In the genomic region with DNA sequence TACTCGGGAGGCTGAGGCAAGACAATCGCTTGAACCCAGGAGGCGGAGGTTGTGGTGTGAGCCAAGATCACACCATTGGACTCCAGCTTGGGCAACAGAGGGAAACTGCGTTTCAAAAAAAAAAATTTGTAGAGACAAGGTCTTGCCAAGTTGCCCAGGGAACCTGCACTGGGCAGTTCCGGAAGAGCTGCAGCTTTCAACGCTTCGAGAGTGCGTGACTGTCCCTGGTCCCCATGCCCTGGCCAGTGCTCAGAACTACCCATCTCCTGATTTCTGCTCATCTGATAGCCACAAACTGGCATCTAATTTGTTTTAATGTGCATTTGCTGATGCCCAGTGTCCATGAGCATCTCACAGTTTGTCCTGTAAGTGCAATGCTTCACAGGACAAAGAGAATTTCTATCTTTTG, we compare ENCODE assay signal across 8 cellular contexts. TPM values are rescaled to one million over a fixed set of nuclear protein-coding genes. Genes with fewer than 3 reads are reported as not detected.
A peak's percentile ranks its signal among the peaks of the same experiment; 100 is the strongest.
DNase-seq lines count a peak whose midpoint lies in the region; ATAC-seq, FAIRE-seq and TF ChIP-seq lines count a peak whose summit lies in the region.

No MANE protein-coding gene starts in this region.

- no peaks in the 10 kb centered on the region for H3K27me3 ChIP-seq in Peyer's patch
- no peaks in the 10 kb centered on the region for H3K27me3 ChIP-seq in H1 (replicated peaks in 1 of 4; ENCODE audit: control insufficient read depth in 3 of 4, extremely low read depth in 1 of 4, insufficient read depth in 3 of 4, low read length in 3 of 4)

- DNase-seq in GM12891 (ENCODE audit: insufficient read length, low spot score) (no peak), Peyer's patch (peak in 1 of 3 donors; percentile 46), H1 (ENCODE audit: low read depth in 1 of 2, low spot score in 2 of 2) (no peak), neural crest cell (ENCODE audit: low read depth, low spot score) (no peak), HTR-8/SVneo (ENCODE audit: insufficient read length, low spot score) (no peak)

- H3K4me1 Mint-ChIP-seq in neural crest cell = peaks cover 39% of the 10 kb centered on the region

- CTCF ChIA-PET in H1 (lab: Charles Lee; ENCODE audit: partially characterized antibody) = interaction anchor here (1.2 to 2.3 kb wide), 4 partner anchors 10 to 116 kb away, joined by 3 to 8 read pairs (median 4); no protein-coding TSS in a partner anchor

- no peak for FAIRE-seq in GM12891 (lab: Jason Lieb, UNC)
- no peak for FAIRE-seq in H1 (lab: Jason Lieb, UNC)
- FAIRE-seq in HTR-8/SVneo (lab: Jason Lieb, UNC) = no peak

- H2AFZ ChIP-seq in H1 (ENCODE audit: low read length) = no peak overlapping the region

- no peak overlapping the region for H3K56ac ChIP-seq in H1 (replicated peaks; ENCODE audit: insufficient read length, low read depth, low read length)

- TF ChIP-seq RAD21 in H1 (IDR thresholded peaks at IDR 0.05 in 1 of 2, conservative IDR thresholded peaks at IDR 0.05 in 1 of 2; ENCODE audit: low read depth in 2 of 2, low read length in 2 of 2) = no peak

- ATAC-seq in GM18873 (IDR thresholded peaks at IDR 0.05; ENCODE audit: low FRiP score, unreplicated experiment) (no peak), HG02970 (IDR thresholded peaks at IDR 0.05; ENCODE audit: low FRiP score, unreplicated experiment) (no peak), HG02884 (IDR thresholded peaks at IDR 0.05; ENCODE audit: unreplicated experiment) (no peak)

- no peak overlapping the region for H2BK12ac ChIP-seq in H1 (ENCODE audit: low read depth, low read length)

- H3K79me2 ChIP-seq in H1 (ENCODE audit: control insufficient read depth in 1 of 2, insufficient read depth in 2 of 2, low read length in 2 of 2) = peaks cover 24 to 32% of the 10 kb centered on the region in 2 experiments

- H3K9ac ChIP-seq in H1 (replicated peaks in 1 of 4; ENCODE audit: extremely low read depth in 1 of 4, low read depth in 3 of 4, low read length in 3 of 4) = no peak overlapping the region

- peaks cover 23 to 29% of the 10 kb centered on the region in 2 experiments for H4K20me1 ChIP-seq in H1 (replicated peaks in 1 of 2; ENCODE audit: control insufficient read depth in 1 of 2, insufficient read depth in 2 of 2, low read length in 2 of 2)

- H2AK5ac ChIP-seq in H1 (ENCODE audit: low read depth, low read length) = no peak overlapping the region

- H3K9me3 ChIP-seq in Peyer's patch (no peaks in the 10 kb centered on the region), H1 (ENCODE audit: insufficient read depth in 2 of 2, low read depth in 1 of 2, low read length in 1 of 2) (no peaks in the 10 kb centered on the region)

- H3K4me3 ChIP-seq in Peyer's patch = peak overlapping the region; percentile 71 to 99 (median 90)
- peak overlapping the region in 2 of 4 experiments; percentile 75 to 93; a peak in 3 of 8 replicates for H3K4me3 ChIP-seq in H1 (ENCODE audit: extremely low read depth in 1 of 4, insufficient read depth in 2 of 4, low read depth in 3 of 4, low read length in 4 of 4)

- peaks cover 44% of the 10 kb centered on the region for H3K36me3 Mint-ChIP-seq in neural crest cell (ENCODE audit: low read depth)

- H4K5ac ChIP-seq in H1 (ENCODE audit: insufficient read length, low read depth, low read length) = no peak overlapping the region

- H3K14ac ChIP-seq in H1 (ENCODE audit: insufficient read length) = no peak overlapping the region

- WGBS in H1 (ENCODE audit: extremely low coverage in 1 of 2, insufficient coverage in 1 of 2, insufficient read length in 1 of 2, insufficient replicate concordance in 2 of 2, low coverage in 1 of 2, low lambda C conversion rate in 2 of 2, missing lambda C conversion rate in 1 of 2), 2 experiments = 83% methylated on average over 8 of the region's 8 CpGs; no CpG with 5 or more reads in 1 of the 2 experiments

- TF ChIP-seq CTCF in Peyer's patch (IDR thresholded peaks at IDR 0.05) (no peak), H1 (IDR thresholded peaks at IDR 0.05; ENCODE audit: control extremely low read depth in 1 of 3, insufficient read depth in 1 of 3, low read depth in 1 of 3, low read length in 3 of 3) (no peak), neural crest cell (conservative IDR thresholded peaks at IDR 0.05) (no peak)

- H3K79me1 ChIP-seq in H1 (ENCODE audit: low read depth, low read length) = peaks cover 14% of the 10 kb centered on the region

- no peak for TF ChIP-seq EP300 in H1 (IDR thresholded peaks at IDR 0.05; ENCODE audit: borderline replicate concordance in 1 of 2, low read depth in 2 of 2, low read length in 2 of 2)

- no peak overlapping the region; the same call in 1 of the 2 replicates for H2BK5ac ChIP-seq in H1 (ENCODE audit: low read depth, low read length)

- H3K4me1 ChIP-seq in Peyer's patch (peaks cover 0 to 12% (median 9%) of the 10 kb centered on the region in 4 donors), H1 (replicated peaks in 1 of 4; ENCODE audit: control insufficient read depth in 3 of 4, insufficient read depth in 4 of 4, low read length in 3 of 4) (peaks cover 0 to 5% (median 1%) of the 10 kb centered on the region in 4 experiments; a peak in 1 of 7 replicates)

- H3K4ac ChIP-seq in H1 (replicated peaks; ENCODE audit: insufficient read length, low read depth, low read length) = no peak overlapping the region

- H3K4me2 ChIP-seq in H1 (ENCODE audit: insufficient read depth in 1 of 2, low read depth in 2 of 2, low read length in 2 of 2) = peak overlapping the region in 1 of 2 experiments; percentile 97; a peak in 3 of 4 replicates

- POLR2A ChIA-PET in H1 (lab: Charles Lee; ENCODE audit: partially characterized antibody) = interaction anchor here (0.6 to 35.8 kb wide), 22 partner anchors 7 to 480 kb away, joined by 3 to 1004 read pairs (median 4); a partner anchor contains a TSS

- H3K23ac ChIP-seq in H1 (ENCODE audit: insufficient read length) = no peak overlapping the region

- no peak overlapping the region for H2BK20ac ChIP-seq in H1 (ENCODE audit: low read length)

- H3K9me3 Mint-ChIP-seq in neural crest cell = peaks cover 3% of the 10 kb centered on the region

- H3K36me3 ChIP-seq in Peyer's patch (peaks cover 0 to 39% (median 0%) of the 10 kb centered on the region in 3 donors), H1 (ENCODE audit: control insufficient read depth in 2 of 4, insufficient read depth in 4 of 4, low read length in 3 of 4) (peaks cover 19 to 37% (median 31%) of the 10 kb centered on the region in 4 experiments; a peak in 7 of 8 replicates)

- no peak overlapping the region for H2BK120ac ChIP-seq in H1 (replicated peaks; ENCODE audit: low read depth, low read length)

- no peak overlapping the region for H3K18ac ChIP-seq in H1 (ENCODE audit: extremely low read depth, low read length)

- peaks cover 63% of the 10 kb centered on the region for H3K27me3 Mint-ChIP-seq in neural crest cell (ENCODE audit: low read depth)

- H2BK15ac ChIP-seq in H1 (ENCODE audit: low read length) = no peak overlapping the region

- H3K27ac ChIP-seq in Peyer's patch = peak overlapping the region in 3 of 4 donors; percentile 13 to 100 (median 98)
- no peak overlapping the region for H3K27ac ChIP-seq in H1 (ENCODE audit: low read depth, low read length)

- H4K91ac ChIP-seq in H1 (replicated peaks; ENCODE audit: insufficient read length, low read length) = no peak overlapping the region

- H3K4me3 Mint-ChIP-seq in neural crest cell = peak overlapping the region; percentile 96

- TF ChIP-seq POLR2A in GM12891 (IDR thresholded peaks at IDR 0.05; ENCODE audit: low read depth, low read length) (peak; percentile 74), Peyer's patch (IDR thresholded peaks at IDR 0.05) (no peak), H1 (IDR thresholded peaks at IDR 0.05; ENCODE audit: control extremely low read depth in 1 of 2, low read depth in 2 of 2, low read length in 2 of 2) (no peak; a peak in 2 of 3 replicates)

- no peak overlapping the region for H3K27ac Mint-ChIP-seq in neural crest cell (ENCODE audit: unreplicated experiment)

- peak overlapping the region; percentile 57; the same call in 1 of the 2 replicates for H4K8ac ChIP-seq in H1 (ENCODE audit: extremely low read depth, insufficient read depth, low read length)

- peaks cover 18% of the 10 kb centered on the region for H3K23me2 ChIP-seq in H1 (ENCODE audit: low read depth, low read length)

RNA-seq across cellular contexts. Expression of a gene that starts 4.0 kb away (rescaled TPM):
- 3,652 TPM for polyA plus RNA-seq in GM12891 (2012; ENCODE audit: low read depth, missing spikeins)
- 1,000 to 10,000 TPM; 2,510 to 3,878 (median 3,203) TPM for total RNA-seq in Peyer's patch
- 3,535 and 3,691 TPM in 2 replicates for total RNA-seq in H1 (2021; fragmentation: NEBNext Ultra II Directional; extraction: Animal tissue kit (Norgen Biotek cat#: 25700))
- polyA plus RNA-seq in H1 (2011; rRNA removed) = 5,010 and 7,420 TPM in 2 replicates
- polyA plus RNA-seq in H1 (2011; cell fraction: cytosol; rRNA removed) = 3,868 TPM
- polyA plus RNA-seq in H1 (2011; cell fraction: nucleus; rRNA removed) = 4,694 TPM
- 3,170 to 3,474 TPM (median 3,377 TPM) in 4 replicates for polyA plus RNA-seq in H1 (2012, experiment 1 of 2)
- 3,649 TPM for polyA plus RNA-seq in H1 (2012, experiment 2 of 2)
- polyA plus RNA-seq in H1 (2013, experiment 1 of 2) = 4,243 TPM
- polyA plus RNA-seq in H1 (2013, experiment 2 of 2) = 4,284 TPM
- 1,111 and 1,306 TPM in 2 replicates for polyA minus RNA-seq in H1 (2011; rRNA and poly(A)+ RNA removed)
- 1,521 TPM for polyA minus RNA-seq in H1 (2011; cell fraction: cytosol; rRNA and poly(A)+ RNA removed)
- polyA minus RNA-seq in H1 (2011; cell fraction: nucleus; rRNA and poly(A)+ RNA removed) = 1,666 TPM
- 4,235 and 4,315 TPM in 2 replicates for total RNA-seq in neural crest cell

RNA-seq across cellular contexts. Expression of a gene that starts 19.5 kb away (rescaled TPM):
- polyA plus RNA-seq in GM12891 (2012; ENCODE audit: low read depth, missing spikeins) = 1.5 TPM
- total RNA-seq in Peyer's patch (1 to 10 TPM; 1.2 to 7.9 (median 5.2) TPM), neural crest cell (0.43 and 0.56 TPM in 2 replicates)
- 0.30 TPM in 1 of 2 replicates, not detected in the other for total RNA-seq in H1 (2021; fragmentation: NEBNext Ultra II Directional; extraction: Animal tissue kit (Norgen Biotek cat#: 25700))
- polyA plus RNA-seq in H1 (2011; rRNA removed) = 0.18 and 0.44 TPM in 2 replicates
- 0.14 TPM for polyA plus RNA-seq in H1 (2011; cell fraction: cytosol; rRNA removed)
- polyA plus RNA-seq in H1 (2011; cell fraction: nucleus; rRNA removed) = 0.88 TPM
- 0.12 to 0.43 TPM (median 0.30 TPM) in 4 replicates for polyA plus RNA-seq in H1 (2012, experiment 1 of 2)
- polyA plus RNA-seq in H1 (2012, experiment 2 of 2) = 0.28 TPM
- not detected for polyA plus RNA-seq in H1 (2013, experiment 1 of 2)
- polyA plus RNA-seq in H1 (2013, experiment 2 of 2) = 0.07 TPM
- 0.09 and 0.10 TPM in 2 replicates for polyA minus RNA-seq in H1 (2011; rRNA and poly(A)+ RNA removed)
- not detected for polyA minus RNA-seq in H1 (2011; cell fraction: cytosol; rRNA and poly(A)+ RNA removed)
- polyA minus RNA-seq in H1 (2011; cell fraction: nucleus; rRNA and poly(A)+ RNA removed) = 0.90 TPM

RNA-seq across cellular contexts. Expression of a gene that starts 43.5 kb away (rescaled TPM):
- polyA plus RNA-seq in GM12891 (2012; ENCODE audit: low read depth, missing spikeins) = 12.7 TPM
- 10 to 100 TPM; 38.2 to 66.9 (median 52.2) TPM for total RNA-seq in Peyer's patch
- 37.9 and 41.8 TPM in 2 replicates for total RNA-seq in H1 (2021; fragmentation: NEBNext Ultra II Directional; extraction: Animal tissue kit (Norgen Biotek cat#: 25700))
- 23.2 and 33.1 TPM in 2 replicates for polyA plus RNA-seq in H1 (2011; rRNA removed)
- 28.9 TPM for polyA plus RNA-seq in H1 (2011; cell fraction: cytosol; rRNA removed)
- 69.4 TPM for polyA plus RNA-seq in H1 (2011; cell fraction: nucleus; rRNA removed)
- 17.1 to 31.4 TPM (median 28.6 TPM) in 4 replicates for polyA plus RNA-seq in H1 (2012, experiment 1 of 2)
- polyA plus RNA-seq in H1 (2012, experiment 2 of 2) = 25.6 TPM
- 16.0 TPM for polyA plus RNA-seq in H1 (2013, experiment 1 of 2)
- 16.3 TPM for polyA plus RNA-seq in H1 (2013, experiment 2 of 2)
- polyA minus RNA-seq in H1 (2011; rRNA and poly(A)+ RNA removed) = 13.3 and 19.4 TPM in 2 replicates
- 18.1 TPM for polyA minus RNA-seq in H1 (2011; cell fraction: cytosol; rRNA and poly(A)+ RNA removed)
- 33.6 TPM for polyA minus RNA-seq in H1 (2011; cell fraction: nucleus; rRNA and poly(A)+ RNA removed)
- 45.0 and 48.3 TPM in 2 replicates for total RNA-seq in neural crest cell
